ENCODE assay signal across 15 cellular contexts in genomic region chr10:132535065-132535651, GRCh38. TPM values are rescaled to one million over a fixed set of nuclear protein-coding genes. Genes with fewer than 3 reads are reported as not detected.
A peak's percentile ranks its signal among the peaks of the same experiment; 100 is the strongest.
DNase-seq lines count a peak whose midpoint lies in the region; ATAC-seq, FAIRE-seq and TF ChIP-seq lines count a peak whose summit lies in the region.
"Had no signal": no experiment of that assay in that cellular context is flagged by ENCODE, and none has a peak within 500 bp of the region (broad histone marks: within the 10 kb centered on the region; RNA-seq: fewer than 3 reads in every experiment).

No MANE protein-coding gene starts in this region.

- no peak overlapping the region for H2BK12ac ChIP-seq in mesenchymal stem cell (ENCODE audit: low read length in 2 of 2)

- no peak overlapping the region for H2BK5ac ChIP-seq in mesenchymal stem cell (ENCODE audit: low read depth, low read length, poor library complexity, severe bottlenecking)

- H3K36me3 ChIP-seq in mesenchymal stem cell (ENCODE audit: control insufficient read depth in 1 of 2, insufficient read depth in 2 of 2, low read depth in 1 of 2, low read length in 2 of 2) (peaks cover 0 to 3% of the 10 kb centered on the region in 2 experiments), upper lobe of left lung (no peaks in the 10 kb centered on the region), smooth muscle cell (ENCODE audit: low read depth) (no peaks in the 10 kb centered on the region)
- H3K36me3 ChIP-seq: gastrocnemius medialis had no signal

- intact Hi-C loops in cardiac septum (cut with DNase I) (loop anchor here (5.0 kb wide), 2 partner anchors 42 to 73 kb away; no protein-coding TSS in a partner anchor), left ventricle myocardium superior (cut with micrococcal nuclease) (loop anchor here (10.0 kb wide), 1 partner anchor 50 kb away; no protein-coding TSS in a partner anchor)

- no peak overlapping the region for H3K27ac ChIP-seq in mesenchymal stem cell (ENCODE audit: low read length, poor library complexity, severe bottlenecking)
- H3K27ac ChIP-seq in upper lobe of left lung, result peak overlapping the region in 3 of 4 donors; percentile 87 to 92 (median 92)
- H3K27ac ChIP-seq in smooth muscle cell (ENCODE audit: low read depth), result no peak overlapping the region

- peaks cover 17% of the 10 kb centered on the region for H3K9me3 ChIP-seq in mesenchymal stem cell (ENCODE audit: control insufficient read depth, low read length)
- H3K9me3 ChIP-seq in upper lobe of left lung, result no peaks in the 10 kb centered on the region
- no peaks in the 10 kb centered on the region for H3K9me3 ChIP-seq in smooth muscle cell (replicated peaks; ENCODE audit: low read depth)
- H3K9me3 ChIP-seq: gastrocnemius medialis had no signal

- H3K27me3 Mint-ChIP-seq in activated naive CD8-positive, alpha-beta T cell treated with anti-CD3 and anti-CD28 coated beads, Interleukin-2, amount 50 U/mL, for 24 hours, result peaks cover 1% of the 10 kb centered on the region

- no peak for TF ChIP-seq EP300 in upper lobe of left lung (IDR thresholded peaks at IDR 0.05)

- TF ChIP-seq POLR2A in upper lobe of left lung (IDR thresholded peaks at IDR 0.05), result no peak

- H3K14ac ChIP-seq in mesenchymal stem cell (ENCODE audit: low read length in 2 of 2), result peak overlapping the region in 1 of 2 experiments; percentile 29

- DNase-seq in cardiac septum (ENCODE audit: low spot score) (peak; percentile 63), left ventricle myocardium superior (no peak), mesenchymal stem cell (no peak), upper lobe of left lung (peak; percentile 15 to 41), DMS153 treated with DMSO at 0.1 percent for 48 hours (lab: John Stamatoyannopoulos, UW; ENCODE audit: unreplicated experiment) (no peak), smooth muscle cell (lab: John Stamatoyannopoulos, UW; ENCODE audit: unreplicated experiment) (no peak), urothelium cell line (ENCODE audit: low spot score) (no peak)
- DNase-seq in activated naive CD8-positive, alpha-beta T cell treated with anti-CD3 and anti-CD28 coated beads, Interleukin-2, amount 50 U/mL, for 24 hours, result no peak
- DNase-seq: activated CD4-positive, CD25-positive, alpha-beta regulatory T cell; gastrocnemius medialis; NCI-H1048; NCI-H510A had no signal

- no peak overlapping the region for H2AK5ac ChIP-seq in mesenchymal stem cell (ENCODE audit: low read length, severe bottlenecking)

- 94% methylated on average over 17 of the region's 18 CpGs for WGBS in mesenchymal stem cell
- 84 to 85% methylated on average over 18 of the region's 18 CpGs for WGBS in upper lobe of left lung, 2 donors
- 95% methylated on average over 16 of the region's 18 CpGs for WGBS in smooth muscle cell (ENCODE audit: low lambda C conversion rate)

- H3K4me3 ChIP-seq in mesenchymal stem cell (ENCODE audit: insufficient read depth in 1 of 2, low read depth in 1 of 2, low read length in 2 of 2) (no peak overlapping the region), upper lobe of left lung (peak overlapping the region in 2 of 4 donors; percentile 67 to 73), smooth muscle cell (no peak overlapping the region)

- ATAC-seq in left ventricle myocardium superior (no peak), upper lobe of left lung (ENCODE audit: low FRiP score in 2 of 2) (no peak)
- ATAC-seq in activated naive CD8-positive, alpha-beta T cell treated with anti-CD3 and anti-CD28 coated beads, Interleukin-2, amount 50 U/mL, for 24 hours, result no peak
- ATAC-seq: activated T-helper 17 cell treated with anti-CD3 and anti-CD28 coated beads, Interleukin-2, amount 50 U/mL, for 72 hours; gastrocnemius medialis; left lobe of liver had no signal

- H3K4me2 ChIP-seq in mesenchymal stem cell (ENCODE audit: low read length, poor library complexity, severe bottlenecking), result no peak overlapping the region
- H3K4me2 ChIP-seq in smooth muscle cell, result no peak overlapping the region

- H3K4ac ChIP-seq in mesenchymal stem cell (ENCODE audit: low read depth in 1 of 2, low read length in 2 of 2), result no peak overlapping the region

- H3K9me3 Mint-ChIP-seq in activated naive CD8-positive, alpha-beta T cell treated with anti-CD3 and anti-CD28 coated beads, Interleukin-2, amount 50 U/mL, for 24 hours, result peaks cover 10% of the 10 kb centered on the region

- H3K18ac ChIP-seq in mesenchymal stem cell (ENCODE audit: low read depth in 1 of 2, low read length in 2 of 2), result no peak overlapping the region

- peaks cover 19% of the 10 kb centered on the region for H3K79me2 ChIP-seq in smooth muscle cell (ENCODE audit: low read depth)

- peak overlapping the region; percentile 32 for H3K4me3 Mint-ChIP-seq in activated naive CD8-positive, alpha-beta T cell treated with anti-CD3 and anti-CD28 coated beads, Interleukin-2, amount 50 U/mL, for 24 hours
- H3K4me3 Mint-ChIP-seq: activated T-helper 17 cell treated with anti-CD3 and anti-CD28 coated beads, Interleukin-2, amount 50 U/mL, for 72 hours had no signal

- H3F3A ChIP-seq in smooth muscle cell (ENCODE audit: low read depth), result peaks cover 14% of the 10 kb centered on the region

- peaks cover 21% of the 10 kb centered on the region for H4K20me1 ChIP-seq in smooth muscle cell (ENCODE audit: low read depth)

- peaks cover 23% of the 10 kb centered on the region for H3K4me1 Mint-ChIP-seq in activated naive CD8-positive, alpha-beta T cell treated with anti-CD3 and anti-CD28 coated beads, Interleukin-2, amount 50 U/mL, for 24 hours

- no peak overlapping the region for H4K8ac ChIP-seq in mesenchymal stem cell (ENCODE audit: low read length)

- H3K36me3 Mint-ChIP-seq in activated naive CD8-positive, alpha-beta T cell treated with anti-CD3 and anti-CD28 coated beads, Interleukin-2, amount 50 U/mL, for 24 hours (ENCODE audit: low read depth), result peaks cover 3% of the 10 kb centered on the region

- TF ChIP-seq CTCF in upper lobe of left lung (IDR thresholded peaks at IDR 0.05) (no peak), smooth muscle cell (IDR thresholded peaks at IDR 0.05; ENCODE audit: borderline replicate concordance, insufficient read depth, poor library complexity, severe bottlenecking) (no peak)

- H2AFZ ChIP-seq in mesenchymal stem cell (ENCODE audit: low read depth, low read length) (no peak overlapping the region), smooth muscle cell (ENCODE audit: low read depth) (no peak overlapping the region)

- no peak overlapping the region for H3K9ac ChIP-seq in mesenchymal stem cell (ENCODE audit: low read length)
- H3K9ac ChIP-seq in smooth muscle cell (ENCODE audit: low read depth), result no peak overlapping the region

- H3K27ac Mint-ChIP-seq in activated naive CD8-positive, alpha-beta T cell treated with anti-CD3 and anti-CD28 coated beads, Interleukin-2, amount 50 U/mL, for 24 hours, result no peak overlapping the region
- H3K27ac Mint-ChIP-seq: activated T-helper 17 cell treated with anti-CD3 and anti-CD28 coated beads, Interleukin-2, amount 50 U/mL, for 72 hours had no signal

- H3K4me1 ChIP-seq in mesenchymal stem cell (ENCODE audit: control insufficient read depth, insufficient read depth, low read depth, low read length), result peaks cover 42% of the 10 kb centered on the region
- peaks cover 42 to 53% (median 46%) of the 10 kb centered on the region in 4 donors for H3K4me1 ChIP-seq in upper lobe of left lung
- peaks cover 24% of the 10 kb centered on the region for H3K4me1 ChIP-seq in smooth muscle cell (ENCODE audit: low read depth)

- FAIRE-seq in urothelium cell line (lab: Jason Lieb, UNC), result no peak
- FAIRE-seq: G401.6 had no signal

- no peak overlapping the region for H3K23ac ChIP-seq in mesenchymal stem cell (ENCODE audit: low read length in 2 of 2)

- peaks cover 13% of the 10 kb centered on the region for H3K79me1 ChIP-seq in mesenchymal stem cell (replicated peaks; ENCODE audit: low read length, poor library complexity, severe bottlenecking)

- peak overlapping the region; percentile 58 for H4K91ac ChIP-seq in mesenchymal stem cell (ENCODE audit: low read length)

- no peak overlapping the region for H2BK15ac ChIP-seq in mesenchymal stem cell (ENCODE audit: low read depth, poor library complexity, severe bottlenecking)

- H3K27me3 ChIP-seq in mesenchymal stem cell (ENCODE audit: control insufficient read depth in 1 of 2, insufficient read depth in 1 of 2, low read length in 2 of 2) (no peaks in the 10 kb centered on the region), upper lobe of left lung (no peaks in the 10 kb centered on the region), smooth muscle cell (ENCODE audit: low read depth) (no peaks in the 10 kb centered on the region)

- no peak overlapping the region for H2BK120ac ChIP-seq in mesenchymal stem cell (ENCODE audit: low read depth, low read length)

RNA-seq across cellular contexts. Expression of gene INPP5A, which starts 2.4 kb away (rescaled TPM):
- total RNA-seq in cardiac septum (121 TPM), left ventricle myocardium superior (108 TPM), upper lobe of left lung (10 to 100 TPM; 28.6 to 81.7 (median 44.8) TPM), smooth muscle cell (48.0 and 65.9 TPM in 2 replicates)
- polyA plus RNA-seq in mesenchymal stem cell (2013, experiment 1 of 2), result 31.4 TPM
- 32.2 TPM for polyA plus RNA-seq in mesenchymal stem cell (2013, experiment 2 of 2)
- polyA plus RNA-seq in smooth muscle cell, result 49.1 and 55.9 TPM in 2 replicates

Comparison
In these comparisons a context has a peak if more than half of its experiments do, and no peak if none do; other contexts are left out.
1. DNase-seq: peak in cardiac septum (single experiment) and upper lobe of left lung (2 of 2); none in left ventricle myocardium superior (single experiment), activated naive CD8-positive, alpha-beta T cell treated with anti-CD3 and anti-CD28 coated beads, Interleukin-2, amount 50 U/mL, for 24 hours (single experiment), mesenchymal stem cell (single experiment), DMS153 treated with DMSO at 0.1 percent for 48 hours (single experiment), smooth muscle cell (single experiment) and urothelium cell line (single experiment).
2. H3K27ac ChIP-seq: peak in upper lobe of left lung (3 of 4); none in mesenchymal stem cell (single experiment) and smooth muscle cell (single experiment).